In genomic region chr1:180486092-180486491, GRCh38 we compare ENCODE assay signal across 1 cellular context.
TF ChIP-seq lines count a peak whose summit lies in the region.

No MANE protein-coding gene starts in this region.

TF ChIP-seq in GM23338, 12 proteins besides CTCF, POLR2A, EP300 and RAD21 (continued from another document):
- TF ChIP-seq, protein P1, sequence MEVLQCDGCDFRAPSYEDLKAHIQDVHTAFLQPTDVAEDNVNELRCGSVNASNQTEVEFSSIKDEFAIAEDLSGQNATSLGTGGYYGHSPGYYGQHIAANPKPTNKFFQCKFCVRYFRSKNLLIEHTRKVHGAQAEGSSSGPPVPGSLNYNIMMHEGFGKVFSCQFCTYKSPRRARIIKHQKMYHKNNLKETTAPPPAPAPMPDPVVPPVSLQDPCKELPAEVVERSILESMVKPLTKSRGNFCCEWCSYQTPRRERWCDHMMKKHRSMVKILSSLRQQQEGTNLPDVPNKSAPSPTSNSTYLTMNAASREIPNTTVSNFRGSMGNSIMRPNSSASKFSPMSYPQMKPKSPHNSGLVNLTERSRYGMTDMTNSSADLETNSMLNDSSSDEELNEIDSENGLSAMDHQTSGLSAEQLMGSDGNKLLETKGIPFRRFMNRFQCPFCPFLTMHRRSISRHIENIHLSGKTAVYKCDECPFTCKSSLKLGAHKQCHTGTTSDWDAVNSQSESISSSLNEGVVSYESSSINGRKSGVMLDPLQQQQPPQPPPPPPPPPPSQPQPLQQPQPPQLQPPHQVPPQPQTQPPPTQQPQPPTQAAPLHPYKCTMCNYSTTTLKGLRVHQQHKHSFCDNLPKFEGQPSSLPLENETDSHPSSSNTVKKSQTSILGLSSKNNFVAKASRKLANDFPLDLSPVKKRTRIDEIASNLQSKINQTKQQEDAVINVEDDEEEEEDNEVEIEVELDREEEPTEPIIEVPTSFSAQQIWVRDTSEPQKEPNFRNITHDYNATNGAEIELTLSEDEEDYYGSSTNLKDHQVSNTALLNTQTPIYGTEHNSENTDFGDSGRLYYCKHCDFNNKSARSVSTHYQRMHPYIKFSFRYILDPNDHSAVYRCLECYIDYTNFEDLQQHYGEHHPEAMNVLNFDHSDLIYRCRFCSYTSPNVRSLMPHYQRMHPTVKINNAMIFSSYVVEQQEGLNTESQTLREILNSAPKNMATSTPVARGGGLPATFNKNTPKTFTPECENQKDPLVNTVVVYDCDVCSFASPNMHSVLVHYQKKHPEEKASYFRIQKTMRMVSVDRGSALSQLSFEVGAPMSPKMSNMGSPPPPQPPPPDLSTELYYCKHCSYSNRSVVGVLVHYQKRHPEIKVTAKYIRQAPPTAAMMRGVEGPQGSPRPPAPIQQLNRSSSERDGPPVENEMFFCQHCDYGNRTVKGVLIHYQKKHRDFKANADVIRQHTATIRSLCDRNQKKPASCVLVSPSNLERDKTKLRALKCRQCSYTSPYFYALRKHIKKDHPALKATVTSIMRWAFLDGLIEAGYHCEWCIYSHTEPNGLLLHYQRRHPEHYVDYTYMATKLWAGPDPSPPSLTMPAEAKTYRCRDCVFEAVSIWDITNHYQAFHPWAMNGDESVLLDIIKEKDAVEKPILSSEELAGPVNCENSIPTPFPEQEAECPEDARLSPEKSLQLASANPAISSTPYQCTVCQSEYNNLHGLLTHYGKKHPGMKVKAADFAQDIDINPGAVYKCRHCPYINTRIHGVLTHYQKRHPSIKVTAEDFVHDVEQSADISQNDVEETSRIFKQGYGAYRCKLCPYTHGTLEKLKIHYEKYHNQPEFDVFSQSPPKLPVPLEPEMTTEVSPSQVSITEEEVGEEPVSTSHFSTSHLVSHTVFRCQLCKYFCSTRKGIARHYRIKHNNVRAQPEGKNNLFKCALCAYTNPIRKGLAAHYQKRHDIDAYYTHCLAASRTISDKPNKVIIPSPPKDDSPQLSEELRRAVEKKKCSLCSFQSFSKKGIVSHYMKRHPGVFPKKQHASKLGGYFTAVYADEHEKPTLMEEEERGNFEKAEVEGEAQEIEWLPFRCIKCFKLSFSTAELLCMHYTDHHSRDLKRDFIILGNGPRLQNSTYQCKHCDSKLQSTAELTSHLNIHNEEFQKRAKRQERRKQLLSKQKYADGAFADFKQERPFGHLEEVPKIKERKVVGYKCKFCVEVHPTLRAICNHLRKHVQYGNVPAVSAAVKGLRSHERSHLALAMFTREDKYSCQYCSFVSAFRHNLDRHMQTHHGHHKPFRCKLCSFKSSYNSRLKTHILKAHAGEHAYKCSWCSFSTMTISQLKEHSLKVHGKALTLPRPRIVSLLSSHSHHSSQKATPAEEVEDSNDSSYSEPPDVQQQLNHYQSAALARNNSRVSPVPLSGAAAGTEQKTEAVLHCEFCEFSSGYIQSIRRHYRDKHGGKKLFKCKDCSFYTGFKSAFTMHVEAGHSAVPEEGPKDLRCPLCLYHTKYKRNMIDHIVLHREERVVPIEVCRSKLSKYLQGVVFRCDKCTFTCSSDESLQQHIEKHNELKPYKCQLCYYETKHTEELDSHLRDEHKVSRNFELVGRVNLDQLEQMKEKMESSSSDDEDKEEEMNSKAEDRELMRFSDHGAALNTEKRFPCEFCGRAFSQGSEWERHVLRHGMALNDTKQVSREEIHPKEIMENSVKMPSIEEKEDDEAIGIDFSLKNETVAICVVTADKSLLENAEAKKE (CRISPR knock-in tag; IDR thresholded peaks at IDR 0.05) = peak; percentile 17; the same call in 1 of the 2 replicates
- TF ChIP-seq, protein P2, sequence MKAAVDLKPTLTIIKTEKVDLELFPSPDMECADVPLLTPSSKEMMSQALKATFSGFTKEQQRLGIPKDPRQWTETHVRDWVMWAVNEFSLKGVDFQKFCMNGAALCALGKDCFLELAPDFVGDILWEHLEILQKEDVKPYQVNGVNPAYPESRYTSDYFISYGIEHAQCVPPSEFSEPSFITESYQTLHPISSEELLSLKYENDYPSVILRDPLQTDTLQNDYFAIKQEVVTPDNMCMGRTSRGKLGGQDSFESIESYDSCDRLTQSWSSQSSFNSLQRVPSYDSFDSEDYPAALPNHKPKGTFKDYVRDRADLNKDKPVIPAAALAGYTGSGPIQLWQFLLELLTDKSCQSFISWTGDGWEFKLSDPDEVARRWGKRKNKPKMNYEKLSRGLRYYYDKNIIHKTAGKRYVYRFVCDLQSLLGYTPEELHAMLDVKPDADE (IDR thresholded peaks at IDR 0.05) = no peak
- TF ChIP-seq REST (IDR thresholded peaks at IDR 0.05; ENCODE audit: unreplicated experiment) = no peak
TF ChIP-seq in GM23338: peak in this region for 1.
